Comparison of ENCODE assay signal across 8 cellular contexts in the genomic region with DNA sequence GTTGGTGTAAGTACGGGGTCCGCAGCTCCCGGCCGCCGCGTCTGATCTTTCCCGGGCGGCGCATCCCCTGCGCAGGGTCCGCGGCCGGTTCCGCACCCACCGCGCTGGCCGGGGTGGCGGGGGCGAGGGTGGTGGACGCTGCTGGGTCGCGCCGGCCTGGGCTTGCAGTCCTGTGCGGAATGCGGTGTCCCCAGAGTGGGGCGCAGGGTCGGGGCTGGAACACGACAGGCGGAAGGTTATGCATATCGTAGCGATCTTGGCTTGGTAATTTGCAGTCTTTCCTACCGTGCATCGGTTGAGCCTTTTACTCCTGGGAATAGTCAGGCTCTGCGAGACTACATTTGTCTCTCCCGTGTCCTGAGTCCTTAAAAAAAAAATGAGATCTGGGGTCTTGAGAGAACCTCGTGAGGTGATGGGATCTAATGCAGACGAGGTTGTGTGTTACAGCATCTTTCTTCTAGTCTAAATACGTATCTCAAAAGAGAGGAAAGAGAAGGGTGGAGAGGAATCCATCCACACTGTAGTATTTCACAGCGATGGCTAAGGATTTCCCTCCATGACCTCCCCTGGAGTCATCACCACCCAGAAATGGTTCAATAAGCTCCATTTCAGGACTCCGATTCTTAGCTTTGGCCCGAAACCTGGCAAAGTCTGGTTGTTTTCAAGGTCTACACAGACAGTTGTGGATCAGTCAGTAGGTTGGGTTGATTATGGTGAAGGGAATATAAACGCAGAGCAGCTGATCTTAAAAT. TPM values are rescaled to one million over a fixed set of nuclear protein-coding genes. Genes with fewer than 3 reads are reported as not detected.
DNase-seq lines count a peak whose midpoint lies in the region; ATAC-seq and TF ChIP-seq lines count a peak whose summit lies in the region.

No MANE protein-coding gene starts in this region.

- TF ChIP-seq CTCF in MCF 10A (IDR thresholded peaks at IDR 0.05; ENCODE audit: unreplicated experiment) = no peak
- no peak for TF ChIP-seq CTCF in left lung (IDR thresholded peaks at IDR 0.05)
- no peak for TF ChIP-seq CTCF in testis (IDR thresholded peaks at IDR 0.05)

- POLR2A ChIA-PET in MCF 10A (lab: Yijun Ruan, JAX) = interaction anchor here (0.5 to 6.8 kb wide), 39 partner anchors 10 to 1556 kb away, joined by 3 to 96 read pairs (median 4); a partner anchor contains a TSS

- H3K4me1 Mint-ChIP-seq in MCF 10A (ENCODE audit: insufficient read depth, unreplicated experiment) = peaks cover 49% of the 10 kb centered on the region

- H3K79me2 ChIP-seq in ACC112 (ENCODE audit: control insufficient read depth, insufficient read depth, low read length, unreplicated experiment) = peaks cover 14% of the 10 kb centered on the region

- DNase-seq in NCI-H446 treated with DMSO at 0.1 percent for 48 hours (lab: John Stamatoyannopoulos, UW) = peak; percentile 13
- peak; percentile 58 for DNase-seq in MCF 10A (ENCODE audit: unreplicated experiment)
- peak in 1 of 2 donors; percentile 82 for DNase-seq in left lung
- DNase-seq in testis = peak; percentile 25
- no peak for DNase-seq in dedifferentiated amniotic fluid mesenchymal stem cell (ENCODE audit: extremely low spot score)

- CTCF ChIA-PET in MCF 10A (lab: Yijun Ruan, JAX) = interaction anchor here (0.7 to 10.2 kb wide), 18 partner anchors 9 to 764 kb away, joined by 3 to 135 read pairs (median 4); no protein-coding TSS in a partner anchor

- peak; percentile 2 for ATAC-seq in GM18517 (IDR thresholded peaks at IDR 0.05; ENCODE audit: unreplicated experiment)
- no peak for ATAC-seq in left lung
- no peak for ATAC-seq in GM21723 (IDR thresholded peaks at IDR 0.05; ENCODE audit: unreplicated experiment)

- intact Hi-C loops in MCF 10A (cut with micrococcal nuclease) = no loop called here
- intact Hi-C loops in left lung (cut with DNase I) = no loop called here
- intact Hi-C loops in testis (cut with DNase I; ENCODE audit: low total_unique reads) = no loop called here

- H3K4me3 Mint-ChIP-seq in MCF 10A (ENCODE audit: unreplicated experiment) = peak overlapping the region; percentile 80

- peak overlapping the region; percentile 96 for H3K27ac Mint-ChIP-seq in MCF 10A (ENCODE audit: low read depth, unreplicated experiment)

- H3K9me3 Mint-ChIP-seq in MCF 10A (ENCODE audit: unreplicated experiment) = no peaks in the 10 kb centered on the region

- H3K9me3 ChIP-seq in left lung (no peaks in the 10 kb centered on the region), testis (no peaks in the 10 kb centered on the region)

- 1 to 3% methylated on average over 11 to 28 of the region's 42 CpGs for WGBS in testis, 2 donors

- peak overlapping the region; percentile 90 for H3K4me3 ChIP-seq in ACC112 (ENCODE audit: low read depth, low read length)
- peak overlapping the region; percentile 64 to 82 for H3K4me3 ChIP-seq in left lung
- H3K4me3 ChIP-seq in testis = peak overlapping the region; percentile 95 to 99

- H3K36me3 ChIP-seq in ACC112 (ENCODE audit: insufficient read depth, low read length) (0 out of 2 replicates have a peak, but pooled peaks cover 4% of the 10 kb centered on the region), left lung (peaks cover 0 to 2% of the 10 kb centered on the region in 2 donors), testis (ENCODE audit: low read depth, missing control alignments) (no peaks in the 10 kb centered on the region)

- H3K36me3 Mint-ChIP-seq in MCF 10A (ENCODE audit: insufficient read depth, unreplicated experiment) = peaks cover 19% of the 10 kb centered on the region

- BruUV-seq in MCF 10A (replicated peaks; lab: Mats Ljungman, UMichigan) = TSS peak; percentile 33

- H2AFZ ChIP-seq in ACC112 (ENCODE audit: low read length, unreplicated experiment) = peak overlapping the region; percentile 74

- peaks cover 22% of the 10 kb centered on the region for H3K27me3 ChIP-seq in ACC112 (ENCODE audit: insufficient read depth, low read length)
- peaks cover 0 to 50% of the 10 kb centered on the region in 2 donors for H3K27me3 ChIP-seq in left lung
- no peaks in the 10 kb centered on the region for H3K27me3 ChIP-seq in testis

- TF ChIP-seq POLR2A in testis (IDR thresholded peaks at IDR 0.05) = no peak

- H3K27ac ChIP-seq in ACC112 (ENCODE audit: low read depth, low read length) (no peak overlapping the region), left lung (peak overlapping the region; percentile 86 to 95), testis (peak overlapping the region; percentile 90 to 95)

- H3K4me1 ChIP-seq in ACC112 (ENCODE audit: control insufficient read depth, insufficient read depth, low read length, unreplicated experiment) (peaks cover 30% of the 10 kb centered on the region), left lung (peaks cover 12 to 64% of the 10 kb centered on the region in 2 donors), testis (peaks cover 46% of the 10 kb centered on the region)

- H3K27me3 Mint-ChIP-seq in MCF 10A (ENCODE audit: insufficient read depth, unreplicated experiment) = no peaks in the 10 kb centered on the region

RNA-seq across cellular contexts. Expression of a gene that starts 0.6 kb away (rescaled TPM):
- total RNA-seq in MCF 10A (2022) (20.0 and 24.4 TPM in 2 replicates), left lung (100 to 1,000 TPM; 288 to 295 TPM), testis (100 to 1,000 TPM; 131 to 160 TPM)
- 98.3 TPM for polyA plus RNA-seq in testis (ENCODE audit: insufficient read depth, low read depth, low replicate concordance)
